Comparison of ENCODE assay signal across 1 cellular context in genomic region chr19:30228726-30229523, GRCh38.
TF ChIP-seq lines count a peak whose summit lies in the region.

No MANE protein-coding gene starts in this region.

TF ChIP-seq in HEK293, 187 proteins besides CTCF, POLR2A, EP300 and RAD21 (continued from another document):
- TF ChIP-seq ZBTB11 (tag by site-specific recombination; conservative IDR thresholded peaks at IDR 0.05; ENCODE audit: low read depth): peak; percentile 26; the same call in 1 of the 2 replicates
- TF ChIP-seq ZNF707 (tag by site-specific recombination; IDR thresholded peaks at IDR 0.05): no peak
- TF ChIP-seq ZFP37 (tag by site-specific recombination; IDR thresholded peaks at IDR 0.05): 0 out of 2 replicates have a peak, but pooled peaks have one; percentile 3
- TF ChIP-seq SP2 (tag by site-specific recombination; IDR thresholded peaks at IDR 0.05): peak; percentile 59
- TF ChIP-seq ZBTB8A (tag by site-specific recombination; IDR thresholded peaks at IDR 0.05): peak; percentile 75
- 0 out of 2 replicates have a peak, but pooled peaks have one; percentile 29 for TF ChIP-seq ZNF596 (tag by site-specific recombination; IDR thresholded peaks at IDR 0.05)
- TF ChIP-seq ZSCAN16 (tag by site-specific recombination; IDR thresholded peaks at IDR 0.05): no peak
- TF ChIP-seq PRDM6 (tag by site-specific recombination; IDR thresholded peaks at IDR 0.05): peak; percentile 51
- no peak for TF ChIP-seq ZNF76 (tag by site-specific recombination; IDR thresholded peaks at IDR 0.05; ENCODE audit: borderline replicate concordance, low read depth)
- TF ChIP-seq GLIS1 (tag by site-specific recombination; IDR thresholded peaks at IDR 0.05): peak; percentile 15; the same call in 1 of the 2 replicates
- peak; percentile 66 for TF ChIP-seq ZFHX2 (tag by site-specific recombination; conservative IDR thresholded peaks at IDR 0.05)
- TF ChIP-seq ZNF223 (tag by site-specific recombination; IDR thresholded peaks at IDR 0.05): no peak
- TF ChIP-seq GLIS2 (tag by site-specific recombination; IDR thresholded peaks at IDR 0.05): peak; percentile 93
- TF ChIP-seq WT1 (tag by site-specific recombination; IDR thresholded peaks at IDR 0.05): no peak
- peak; percentile 91 for TF ChIP-seq HIC1 (tag by site-specific recombination; IDR thresholded peaks at IDR 0.05)
- TF ChIP-seq MYNN (tag by site-specific recombination; IDR thresholded peaks at IDR 0.05; ENCODE audit: borderline replicate concordance): peak; percentile 83
- TF ChIP-seq ZNF366 (tag by site-specific recombination; conservative IDR thresholded peaks at IDR 0.05): 0 out of 2 replicates have a peak, but pooled peaks have one; percentile 17
- peak; percentile 39; the same call in 1 of the 2 replicates for TF ChIP-seq ZBTB20 (tag by site-specific recombination; IDR thresholded peaks at IDR 0.05)
- TF ChIP-seq EGR2 (tag by site-specific recombination; IDR thresholded peaks at IDR 0.05; ENCODE audit: low read depth): 0 out of 2 replicates have a peak, but pooled peaks have one; percentile 39
- peak; percentile 71; the same call in 1 of the 2 replicates for TF ChIP-seq ZNF449 (tag by site-specific recombination; IDR thresholded peaks at IDR 0.05)
- no peak for TF ChIP-seq ZNF148 (tag by site-specific recombination; IDR thresholded peaks at IDR 0.05; ENCODE audit: borderline replicate concordance)
